ENCODE assay signal across 19 cellular contexts in genomic region chr11:2811206-2812091, GRCh38.
DNase-seq lines count a peak whose midpoint lies in the region; ATAC-seq, FAIRE-seq and TF ChIP-seq lines count a peak whose summit lies in the region.
"Had no signal": no experiment of that assay in that cellular context is flagged by ENCODE, and none has a peak within 500 bp of the region (broad histone marks: within the 10 kb centered on the region; RNA-seq: fewer than 3 reads in every experiment).

No MANE protein-coding gene starts in this region.

- H3K9me3 Mint-ChIP-seq in GM23338: peaks cover 13% of the 10 kb centered on the region
- peaks cover 21% of the 10 kb centered on the region for H3K9me3 Mint-ChIP-seq in astrocyte (ENCODE audit: unreplicated experiment)

- H3K27ac ChIP-seq in GM23338 (ENCODE audit: low read depth) (no peak overlapping the region), astrocyte (ENCODE audit: low read depth, low read length) (no peak overlapping the region), hepatocyte (peak overlapping the region; percentile 79), rectal smooth muscle tissue (ENCODE audit: low read depth, low read length) (no peak overlapping the region)
- H3K27ac ChIP-seq: neural progenitor cell had no signal

- H3K79me2 ChIP-seq in GM23338 (replicated peaks; ENCODE audit: insufficient read depth) (no peaks in the 10 kb centered on the region), astrocyte (ENCODE audit: insufficient read depth, low read length) (no peaks in the 10 kb centered on the region), hepatocyte (no peaks in the 10 kb centered on the region)

- H3K4me3 Mint-ChIP-seq in GM23338 (no peak overlapping the region), astrocyte (ENCODE audit: unreplicated experiment) (no peak overlapping the region)
- H3K4me3 Mint-ChIP-seq: neural progenitor cell; stimulated activated memory B cell treated with anti-CD40 and anti-IgM and Interleukin-4, amounts not matched to agents 10 μg/mL and 1 μg/mL and 100 μg/mL, for 72 hours; T-helper 17 cell had no signal

- WGBS in hepatocyte (ENCODE audit: low lambda C conversion rate, missing lambda C conversion rate): 82% methylated on average over 32 of the region's 34 CpGs

- H3K36me3 Mint-ChIP-seq in GM23338 (ENCODE audit: low read depth) (peaks cover 5% of the 10 kb centered on the region; the same call in 1 of the 3 replicates), astrocyte (ENCODE audit: low read depth, unreplicated experiment) (no peaks in the 10 kb centered on the region)

- FAIRE-seq in astrocyte (lab: Jason Lieb, UNC): no peak
- FAIRE-seq: bronchial epithelial cell, G401.6, GM12891, urothelium cell line had no signal

- H4K20me1 ChIP-seq in GM23338 (replicated peaks; ENCODE audit: insufficient read depth) (no peaks in the 10 kb centered on the region), astrocyte (ENCODE audit: insufficient read depth, low read length) (no peaks in the 10 kb centered on the region), hepatocyte (ENCODE audit: insufficient read depth, poor library complexity, severe bottlenecking) (no peaks in the 10 kb centered on the region)

- no peaks in the 10 kb centered on the region for H3F3A ChIP-seq in GM23338 (replicated peaks; ENCODE audit: low read depth)

- no peaks in the 10 kb centered on the region; the same call in 1 of the 2 replicates for H3K4me1 ChIP-seq in GM23338 (ENCODE audit: insufficient read depth)
- peaks cover 8% of the 10 kb centered on the region for H3K4me1 ChIP-seq in astrocyte (ENCODE audit: insufficient read depth, low read length)
- H3K4me1 ChIP-seq in hepatocyte (ENCODE audit: insufficient read depth): peaks cover 49% of the 10 kb centered on the region
- peaks cover 18% of the 10 kb centered on the region for H3K4me1 ChIP-seq in rectal smooth muscle tissue (ENCODE audit: control insufficient read depth, insufficient read depth, low read length)

- H3K9me2 ChIP-seq in GM23338 (ENCODE audit: insufficient read depth) (0 out of 2 replicates have a peak, but pooled peaks cover 6% of the 10 kb centered on the region), hepatocyte (replicated peaks; ENCODE audit: insufficient read depth) (no peaks in the 10 kb centered on the region)

- no peak overlapping the region for H3K4me3 ChIP-seq in GM23338
- H3K4me3 ChIP-seq in astrocyte (ENCODE audit: insufficient read depth, low read depth, low read length): no peak overlapping the region
- no peak overlapping the region for H3K4me3 ChIP-seq in hepatocyte
- peak overlapping the region; percentile 26 for H3K4me3 ChIP-seq in rectal smooth muscle tissue (ENCODE audit: low read length)
- H3K4me3 ChIP-seq: neural progenitor cell had no signal

- H3K9me3 ChIP-seq in astrocyte (ENCODE audit: insufficient read depth, low read depth, low read length): peaks cover 11% of the 10 kb centered on the region
- H3K9me3 ChIP-seq in hepatocyte (ENCODE audit: low read depth): no peaks in the 10 kb centered on the region

- TF ChIP-seq CTCF in GM23338 (conservative IDR thresholded peaks at IDR 0.05; ENCODE audit: low read depth in 2 of 2): no peak
- TF ChIP-seq CTCF in astrocyte (IDR thresholded peaks at IDR 0.05; ENCODE audit: insufficient read depth, low read depth, low read length): no peak
- TF ChIP-seq CTCF in hepatocyte (IDR thresholded peaks at IDR 0.05; ENCODE audit: poor library complexity): no peak

- no peaks in the 10 kb centered on the region for H3K36me3 ChIP-seq in GM23338 (ENCODE audit: insufficient read depth)
- H3K36me3 ChIP-seq in astrocyte (ENCODE audit: insufficient read depth, low read length): no peaks in the 10 kb centered on the region
- H3K36me3 ChIP-seq in hepatocyte (replicated peaks; ENCODE audit: insufficient read depth, low read depth): no peaks in the 10 kb centered on the region
- H3K36me3 ChIP-seq in rectal smooth muscle tissue (ENCODE audit: control insufficient read depth, insufficient read depth, low read length): no peaks in the 10 kb centered on the region
- H3K36me3 ChIP-seq: neural progenitor cell had no signal

- H2AFZ ChIP-seq in GM23338 (peak overlapping the region; percentile 43; the same call in 1 of the 2 replicates), astrocyte (ENCODE audit: low read depth, low read length) (no peak overlapping the region), hepatocyte (no peak overlapping the region)
- H2AFZ ChIP-seq: neural progenitor cell had no signal

- peak; percentile 23; the same call in 2 of the 3 replicates for ATAC-seq in GM23338
- ATAC-seq: stimulated activated memory B cell treated with anti-CD40 and anti-IgM and Interleukin-4, amounts not matched to agents 10 μg/mL and 1 μg/mL and 100 μg/mL, for 72 hours; T-helper 17 cell had no signal

- no peak overlapping the region for H3K9ac ChIP-seq in astrocyte (ENCODE audit: low read length)
- H3K9ac ChIP-seq in rectal smooth muscle tissue (ENCODE audit: low read length): no peak overlapping the region
- H3K9ac ChIP-seq: neural progenitor cell had no signal

- H3K4me2 ChIP-seq in GM23338 (no peak overlapping the region), astrocyte (ENCODE audit: low read length) (no peak overlapping the region), hepatocyte (no peak overlapping the region)
- H3K4me2 ChIP-seq: neural progenitor cell had no signal

- no peak overlapping the region for H3K27ac Mint-ChIP-seq in GM23338
- H3K27ac Mint-ChIP-seq in astrocyte (ENCODE audit: unreplicated experiment): peak overlapping the region; percentile 34
- H3K27ac Mint-ChIP-seq: neural progenitor cell; stimulated activated memory B cell treated with anti-CD40 and anti-IgM and Interleukin-4, amounts not matched to agents 10 μg/mL and 1 μg/mL and 100 μg/mL, for 72 hours; T-helper 17 cell had no signal

- peaks cover 54% of the 10 kb centered on the region for H3K27me3 Mint-ChIP-seq in GM23338 (ENCODE audit: insufficient read depth, low read depth, poor library complexity)
- H3K27me3 Mint-ChIP-seq in astrocyte (ENCODE audit: low read depth, unreplicated experiment): peaks cover 56% of the 10 kb centered on the region
- H3K27me3 Mint-ChIP-seq: stimulated activated memory B cell treated with anti-CD40 and anti-IgM and Interleukin-4, amounts not matched to agents 10 μg/mL and 1 μg/mL and 100 μg/mL, for 72 hours; T-helper 17 cell had no signal

- H3K4me1 Mint-ChIP-seq in GM23338: peaks cover 13% of the 10 kb centered on the region
- no peaks in the 10 kb centered on the region for H3K4me1 Mint-ChIP-seq in astrocyte (ENCODE audit: low read depth, unreplicated experiment)

- H3K27me3 ChIP-seq in GM23338 (ENCODE audit: insufficient read depth): peaks cover 22% of the 10 kb centered on the region
- H3K27me3 ChIP-seq in astrocyte (ENCODE audit: insufficient read depth, low read length): peaks cover 14% of the 10 kb centered on the region
- H3K27me3 ChIP-seq in hepatocyte: no peaks in the 10 kb centered on the region
- H3K27me3 ChIP-seq in rectal smooth muscle tissue (ENCODE audit: control insufficient read depth, insufficient read depth, low read length): no peaks in the 10 kb centered on the region

- DNase-seq in GM23338 (ENCODE audit: low spot score) (no peak), astrocyte (ENCODE audit: low read depth) (no peak), hepatocyte (ENCODE audit: low spot score) (no peak), A172 (ENCODE audit: low spot score) (no peak), NCI-H2227 (lab: John Stamatoyannopoulos, UW; ENCODE audit: unreplicated experiment) (no peak), SKM-1 treated with dmso at 0.1 percent for 144 hours (lab: John Stamatoyannopoulos, UW; ENCODE audit: unreplicated experiment) (no peak), mesenteric fat pad (ENCODE audit: low spot score) (no peak)
- DNase-seq: activated CD4-positive, alpha-beta T cell treated with anti-CD3 and anti-CD28 coated beads for 4 hours; activated naive CD4-positive, alpha-beta T cell treated with anti-CD3 and anti-CD28 coated beads, Interleukin-2, amount 50 U/mL, for 16 hours; effector CD4-positive, alpha-beta T cell; NCI-H2171; T-helper 17 cell had no signal

TF ChIP-seq in GM23338, 12 proteins besides CTCF, POLR2A, EP300 and RAD21 (continues in another document):
- TF ChIP-seq NANOG (IDR thresholded peaks at IDR 0.05; ENCODE audit: borderline replicate concordance): no peak
